In genomic region chrX:350148-350533, GRCh38 we compare ENCODE assay signal across 18 cellular contexts. TPM values are rescaled to one million over a fixed set of nuclear protein-coding genes. Genes with fewer than 3 reads are reported as not detected.
A peak's percentile ranks its signal among the peaks of the same experiment; 100 is the strongest.
DNase-seq lines count a peak whose midpoint lies in the region; ATAC-seq, FAIRE-seq and TF ChIP-seq lines count a peak whose summit lies in the region.
"Had no signal": no experiment of that assay in that cellular context is flagged by ENCODE, and none has a peak within 500 bp of the region (broad histone marks: within the 10 kb centered on the region; RNA-seq: fewer than 3 reads in every experiment).

No MANE protein-coding gene starts in this region.

- no peak overlapping the region for H3K4me3 Mint-ChIP-seq in H9

- peaks cover 0 to 4% of the 10 kb centered on the region in 2 donors for H3K36me3 ChIP-seq in kidney (ENCODE audit: control insufficient read depth in 1 of 2, insufficient read depth in 2 of 2, low read length in 2 of 2)
- peaks cover 0 to 8% of the 10 kb centered on the region in 2 donors for H3K36me3 ChIP-seq in psoas muscle (ENCODE audit: insufficient read depth in 1 of 2, low read depth in 1 of 2)

- H3K4me2 ChIP-seq in H9 (ENCODE audit: insufficient read depth, insufficient read length, low read length): no peak overlapping the region
- H3K4me2 ChIP-seq: PC-9 had no signal

- no peak overlapping the region for H4K8ac ChIP-seq in H9 (replicated peaks; ENCODE audit: insufficient read length, low read depth, low read length)

- no peak overlapping the region for H3K4ac ChIP-seq in H9 (ENCODE audit: low read depth, low read length)

- no peak for DNase-seq in H9
- DNase-seq in dermis blood vessel endothelial cell: peak; percentile 10
- peak; percentile 33 for DNase-seq in kidney
- peak in 1 of 2 donors; percentile 56 for DNase-seq in psoas muscle
- DNase-seq: ACHN, AML-193, COR-L47, NCI-H1930, NCI-H2171, NCI-H748 treated with DMSO at 0.1 percent for 48 hours, PC-9, SIG-M5 had no signal

- H3K9me3 ChIP-seq in H9 (ENCODE audit: control insufficient read depth, low read depth, low read length): no peaks in the 10 kb centered on the region
- H3K9me3 ChIP-seq in kidney (ENCODE audit: control insufficient read depth in 1 of 2, low read length in 2 of 2): no peaks in the 10 kb centered on the region
- H3K9me3 ChIP-seq in psoas muscle: no peaks in the 10 kb centered on the region

- no CpG with 5 or more reads among the region's 20 CpGs for WGBS in H9 (ENCODE audit: extremely low coverage, insufficient read length, low lambda C conversion rate)
- WGBS in psoas muscle, 3 donors: 65 to 76% (median 73%) methylated on average over 20 of the region's 20 CpGs

- H2BK12ac ChIP-seq in H9 (ENCODE audit: insufficient read length, low read depth, low read length): no peak overlapping the region

- H3K79me2 ChIP-seq in H9 (ENCODE audit: insufficient read depth, low read length): no peaks in the 10 kb centered on the region; the same call in 1 of the 2 replicates

- no peak overlapping the region for H4K5ac ChIP-seq in H9 (ENCODE audit: insufficient read length, low read depth, low read length)

- H3K4me1 ChIP-seq in H9 (ENCODE audit: insufficient read depth, low read length): no peaks in the 10 kb centered on the region
- no peaks in the 10 kb centered on the region for H3K4me1 ChIP-seq in kidney (ENCODE audit: control insufficient read depth in 1 of 2, insufficient read depth in 1 of 2, low read depth in 1 of 2, low read length in 2 of 2)
- H3K4me1 ChIP-seq in psoas muscle: peaks cover 9% of the 10 kb centered on the region

- no peaks in the 10 kb centered on the region; the same call in 1 of the 2 replicates for H3K27me3 Mint-ChIP-seq in H9 (ENCODE audit: low read depth)

- intact Hi-C loops in kidney (cut with DNase I) (no loop called here), psoas muscle (cut with DNase I) (no loop called here)

- H3K23me2 ChIP-seq in H9 (ENCODE audit: insufficient read length, low read depth, low read length, poor library complexity, severe bottlenecking): no peaks in the 10 kb centered on the region

- H3K9ac ChIP-seq in H9 (ENCODE audit: extremely low read depth, insufficient read length, low read length) (no peak overlapping the region), kidney (ENCODE audit: low read length in 2 of 2) (no peak overlapping the region)

- no peak overlapping the region for H2BK20ac ChIP-seq in H9 (ENCODE audit: low read depth, low read length, poor library complexity, severe bottlenecking)

- H3K18ac ChIP-seq in H9 (ENCODE audit: insufficient read length, low read depth, low read length): no peak overlapping the region

- no peak overlapping the region for H2BK120ac ChIP-seq in H9 (ENCODE audit: low read depth, low read length, poor library complexity, severe bottlenecking)

- TF ChIP-seq CTCF in H9 (conservative IDR thresholded peaks at IDR 0.05): peak; percentile 35; the same call in 2 of the 3 replicates
- no peak for TF ChIP-seq CTCF in kidney (IDR thresholded peaks at IDR 0.05; ENCODE audit: borderline replicate concordance, extremely low read depth, insufficient read depth)
- no peak for TF ChIP-seq CTCF in psoas muscle (IDR thresholded peaks at IDR 0.05)

- no peaks in the 10 kb centered on the region for H4K20me1 ChIP-seq in H9 (ENCODE audit: control insufficient read depth, insufficient read depth, insufficient read length)

- no peak for FAIRE-seq in kidney (lab: Jason Lieb, UNC)
- FAIRE-seq: GM19239, HTR-8/SVneo had no signal

- peaks cover 10 to 48% (median 45%) of the 10 kb centered on the region in 3 experiments; a peak in 6 of 7 replicates for H3K36me3 Mint-ChIP-seq in H9 (ENCODE audit: insufficient read depth in 1 of 3, low read depth in 3 of 3)

- H3K9me3 Mint-ChIP-seq in H9: no peaks in the 10 kb centered on the region

- H2BK15ac ChIP-seq in H9 (ENCODE audit: low read depth, low read length): no peak overlapping the region

- H3K4me3 ChIP-seq in kidney (ENCODE audit: low read length in 2 of 2) (no peak overlapping the region), psoas muscle (peak overlapping the region; percentile 25)
- H3K4me3 ChIP-seq: PC-9 had no signal

- H4K91ac ChIP-seq in H9 (ENCODE audit: insufficient read length, low read depth, low read length): no peak overlapping the region

- no peak overlapping the region for H2AFZ ChIP-seq in H9 (ENCODE audit: low read length)
- H2AFZ ChIP-seq: PC-9 had no signal

- ATAC-seq in psoas muscle (peak; percentile 25 to 54 (median 50)), GM18861 (IDR thresholded peaks at IDR 0.05; ENCODE audit: unreplicated experiment) (no peak), GM21825 (IDR thresholded peaks at IDR 0.05; ENCODE audit: unreplicated experiment) (no peak), GM21515 (IDR thresholded peaks at IDR 0.05; ENCODE audit: unreplicated experiment) (no peak)

- H3K27ac ChIP-seq in H9 (ENCODE audit: insufficient read length, low read depth, low read length) (no peak overlapping the region), kidney (ENCODE audit: low read depth in 2 of 2, low read length in 2 of 2) (no peak overlapping the region), psoas muscle (peak overlapping the region; percentile 53)
- H3K27ac ChIP-seq: HL-60, PC-9 had no signal

- H2AK5ac ChIP-seq in H9 (ENCODE audit: insufficient read length, low read length): no peak overlapping the region

- H3K4me1 Mint-ChIP-seq in H9: 0 out of 4 replicates have a peak, but pooled peaks cover 0 to 3% of the 10 kb centered on the region in 2 experiments

- H3K27ac Mint-ChIP-seq in H9: peak overlapping the region; percentile 87 to 96 (median 87); a peak in 6 of 7 replicates

- peaks cover 3% of the 10 kb centered on the region for H3K79me1 ChIP-seq in H9 (ENCODE audit: insufficient read depth, low read depth, low read length, poor library complexity, severe bottlenecking)

- no peak overlapping the region for H3K23ac ChIP-seq in H9 (ENCODE audit: insufficient read length, low read depth, low read length)

- no peak overlapping the region for H3T11ph ChIP-seq in H9 (ENCODE audit: low read length)

- no peak overlapping the region for H3K14ac ChIP-seq in H9 (ENCODE audit: insufficient read depth, low read length)

- H3K27me3 ChIP-seq in H9 (ENCODE audit: insufficient read depth, low read length) (no peaks in the 10 kb centered on the region), psoas muscle (ENCODE audit: insufficient read depth in 3 of 3, low read length in 2 of 3) (no peaks in the 10 kb centered on the region)

- no peak overlapping the region for H3K56ac ChIP-seq in H9 (ENCODE audit: insufficient read length, low read depth, low read length)

- H2BK5ac ChIP-seq in H9 (ENCODE audit: insufficient read length, low read length): no peak overlapping the region

RNA-seq across cellular contexts. Expression of gene GTPBP6, which starts 31.5 kb away (rescaled TPM):
- total RNA-seq in H9 (2021): 64.0 and 64.5 TPM in 2 replicates
- 31.7 and 49.9 TPM in 2 replicates for total RNA-seq in dermis blood vessel endothelial cell
- total RNA-seq in kidney: 50.1 TPM
- polyA plus RNA-seq in kidney (ENCODE audit: insufficient read depth, low read depth, low replicate concordance): 61.9 TPM
- total RNA-seq in psoas muscle: 10 to 100 TPM; 48.5 to 54.5 (median 50.9) TPM
- 10 to 100 TPM; 48.1 to 63.4 (median 49.0) TPM for polyA plus RNA-seq in psoas muscle

RNA-seq across cellular contexts. Expression of gene PPP2R3B, which starts 36.6 kb away (rescaled TPM):
- total RNA-seq in H9 (2021): 63.3 and 72.1 TPM in 2 replicates
- 13.5 and 16.3 TPM in 2 replicates for total RNA-seq in dermis blood vessel endothelial cell
- total RNA-seq in kidney: 14.4 TPM
- polyA plus RNA-seq in kidney (ENCODE audit: insufficient read depth, low read depth, low replicate concordance): 14.1 TPM
- 100 to 1,000 TPM in 2 of 4 donors, 10 to 100 TPM in 2; 77.2 to 156 (median 98.6) TPM for total RNA-seq in psoas muscle
- polyA plus RNA-seq in psoas muscle: 10 to 100 TPM; 32.3 to 71.8 (median 64.9) TPM

Comparison
In these comparisons a context has a peak if more than half of its experiments do, and no peak if none do; other contexts are left out.
1. ATAC-seq: peak in psoas muscle (4 of 4); none in GM18861 (single experiment), GM21825 (single experiment) and GM21515 (single experiment).